In the genomic region with DNA sequence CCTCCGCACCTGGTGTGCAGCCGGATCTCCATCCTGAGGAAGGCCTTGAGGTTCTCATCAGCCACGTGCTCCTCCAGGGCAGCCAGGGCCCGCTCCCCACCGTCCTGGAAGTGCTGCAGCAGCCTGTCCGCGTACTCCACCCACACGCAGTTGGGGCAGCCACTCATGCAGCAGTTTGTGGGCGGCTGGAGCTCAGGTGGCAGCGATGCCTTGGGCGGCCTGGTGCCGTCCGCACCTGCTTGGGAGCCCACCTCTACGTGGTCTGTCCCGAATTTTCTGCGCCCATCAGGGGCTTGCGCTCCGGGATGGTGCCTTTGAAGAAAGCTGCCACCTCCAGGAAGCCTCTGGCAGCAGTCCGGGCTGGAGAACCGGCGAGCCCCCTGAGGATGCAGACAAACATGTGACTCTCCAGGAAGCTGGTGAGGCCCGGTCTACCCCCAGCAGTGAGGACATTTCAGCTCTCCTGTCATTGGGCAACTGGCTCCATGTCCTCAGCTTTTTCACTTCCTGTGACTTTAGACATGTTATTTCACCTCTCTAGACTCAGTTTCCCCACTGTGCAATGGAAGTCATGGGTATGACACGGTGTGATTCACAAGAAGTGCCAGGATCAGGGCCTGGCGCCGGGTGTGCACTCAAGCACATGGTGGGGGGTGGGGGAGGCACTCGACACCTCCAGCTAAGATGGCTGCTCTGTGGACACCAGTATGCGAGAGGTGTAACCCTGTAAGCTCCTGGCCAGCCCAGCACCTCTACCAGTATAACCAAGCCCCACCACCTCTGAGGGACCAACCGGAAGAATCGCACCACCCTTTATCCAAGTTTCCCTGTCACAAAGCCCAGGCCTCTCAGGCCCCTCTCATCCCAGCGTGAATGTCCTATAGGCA, we compare ENCODE assay signal across 8 cellular contexts. TPM values are rescaled to one million over a fixed set of nuclear protein-coding genes. Genes with fewer than 3 reads are reported as not detected.
A peak's percentile ranks its signal among the peaks of the same experiment; 100 is the strongest.
DNase-seq lines count a peak whose midpoint lies in the region; ATAC-seq and TF ChIP-seq lines count a peak whose summit lies in the region.

No MANE protein-coding gene starts in this region.

- peak; percentile 11 for ATAC-seq in HG03460 (IDR thresholded peaks at IDR 0.05; ENCODE audit: unreplicated experiment)
- ATAC-seq in stimulated activated naive CD8-positive, alpha-beta T cell treated with anti-CD3 and anti-CD28 coated beads, Interleukin-15, Interleukin-2, amounts not matched to agents 100 U/mL and 50 U/mL, for 24 hours, result peak; percentile 34
- no peak for ATAC-seq in GM18520 (IDR thresholded peaks at IDR 0.05; ENCODE audit: unreplicated experiment)

- H2BK5ac ChIP-seq in mesendoderm (ENCODE audit: low read length), result peak overlapping the region; percentile 73

- H3K56ac ChIP-seq in mesendoderm (ENCODE audit: low read length), result peak overlapping the region; percentile 99

- H2AK5ac ChIP-seq in mesendoderm (ENCODE audit: low read length), result peak overlapping the region; percentile 96

- peak overlapping the region; percentile 49 for H3K27ac ChIP-seq in cingulate gyrus (ENCODE audit: low read depth, low read length)
- H3K27ac ChIP-seq in mesendoderm (ENCODE audit: low read depth, low read length), result peak overlapping the region; percentile 76

- peaks cover 9% of the 10 kb centered on the region for H3K4me1 ChIP-seq in mesendoderm (ENCODE audit: control insufficient read depth, low read depth, low read length)

- H3K4ac ChIP-seq in mesendoderm (ENCODE audit: low read depth, low read length), result peak overlapping the region; percentile 91

- peaks cover 18% of the 10 kb centered on the region for H3K79me2 ChIP-seq in mesendoderm (ENCODE audit: control insufficient read depth, insufficient read depth, low read length)

- peak overlapping the region; percentile 95 for H3K4me3 ChIP-seq in mesendoderm (ENCODE audit: low read length)

- in situ Hi-C loops in GM13976 (cut with MboI; ENCODE audit: low sequenced_read_pairs, unreplicated experiment), result no loop called here

- no peak for TF ChIP-seq CTCF in GM13976 (IDR thresholded peaks at IDR 0.05; ENCODE audit: borderline replicate concordance, control extremely low read depth, extremely low read depth, insufficient read depth, missing control alignments)

- peak overlapping the region; percentile 95 for H4K5ac ChIP-seq in mesendoderm (ENCODE audit: low read length)

- H3K23ac ChIP-seq in mesendoderm (ENCODE audit: low read length), result peak overlapping the region; percentile 99

- H3K27me3 ChIP-seq in mesendoderm (ENCODE audit: insufficient read depth, low read length, poor library complexity), result no peaks in the 10 kb centered on the region

- H4K8ac ChIP-seq in mesendoderm (ENCODE audit: low read depth, low read length), result no peak overlapping the region

- no peak overlapping the region for H2BK120ac ChIP-seq in mesendoderm (ENCODE audit: low read depth, low read length)

- no peak overlapping the region for H2BK15ac ChIP-seq in mesendoderm (replicated peaks; ENCODE audit: low read depth)

- no peak overlapping the region for H3K18ac ChIP-seq in mesendoderm (ENCODE audit: low read length)

- DNase-seq in GM13976 (ENCODE audit: low spot score) (peak; percentile 76), UCSD-AML1 (lab: John Stamatoyannopoulos, UW; ENCODE audit: unreplicated experiment) (peak; percentile 49), mesendoderm (peak; percentile 51)
- peak; percentile 74 for DNase-seq in stimulated activated naive CD8-positive, alpha-beta T cell treated with anti-CD3 and anti-CD28 coated beads, Interleukin-15, Interleukin-2, amounts not matched to agents 100 U/mL and 50 U/mL, for 24 hours
- DNase-seq in effector CD4-positive, alpha-beta T cell, result no peak

- WGBS in mesendoderm (ENCODE audit: extremely low coverage, insufficient coverage, low lambda C conversion rate), result no CpG with 5 or more reads among the region's 30 CpGs

- peaks cover 7% of the 10 kb centered on the region for H3K36me3 ChIP-seq in mesendoderm (ENCODE audit: control insufficient read depth, insufficient read depth, low read length)

- H3K79me1 ChIP-seq in mesendoderm (ENCODE audit: low read length), result peaks cover 20% of the 10 kb centered on the region

- peak overlapping the region; percentile 98 for H3K9ac ChIP-seq in mesendoderm (ENCODE audit: low read length)

- H3K4me2 ChIP-seq in mesendoderm (ENCODE audit: low read length), result peak overlapping the region; percentile 100

RNA-seq across cellular contexts. Expression of gene OXLD1, which starts 1.0 kb away (rescaled TPM):
- polyA plus RNA-seq in mesendoderm (2013, experiment 1 of 2), result 19.4 TPM
- 20.6 TPM for polyA plus RNA-seq in mesendoderm (2013, experiment 2 of 2)

RNA-seq across cellular contexts. Expression of gene CCDC137, which starts 1.1 kb away (rescaled TPM):
- polyA plus RNA-seq in mesendoderm (2013, experiment 1 of 2), result 49.0 TPM
- polyA plus RNA-seq in mesendoderm (2013, experiment 2 of 2), result 48.4 TPM

RNA-seq across cellular contexts. Expression of gene PDE6G, which starts 9.1 kb away (rescaled TPM):
- polyA plus RNA-seq in mesendoderm (2013, experiment 1 of 2), result 7.8 TPM
- polyA plus RNA-seq in mesendoderm (2013, experiment 2 of 2), result 8.5 TPM

RNA-seq across cellular contexts. Expression of gene ARL16, which starts 18.1 kb away (rescaled TPM):
- 38.4 TPM for polyA plus RNA-seq in mesendoderm (2013, experiment 1 of 2)
- polyA plus RNA-seq in mesendoderm (2013, experiment 2 of 2), result 37.2 TPM

RNA-seq across cellular contexts. Expression of gene HGS, which starts 18.4 kb away (rescaled TPM):
- 41.6 TPM for polyA plus RNA-seq in mesendoderm (2013, experiment 1 of 2)
- polyA plus RNA-seq in mesendoderm (2013, experiment 2 of 2), result 41.5 TPM
